In genomic region chr6:70566751-70567382, GRCh38 we compare ENCODE assay signal across 8 cellular contexts. TPM values are rescaled to one million over a fixed set of nuclear protein-coding genes. Genes with fewer than 3 reads are reported as not detected.
DNase-seq lines count a peak whose midpoint lies in the region; ATAC-seq, FAIRE-seq and TF ChIP-seq lines count a peak whose summit lies in the region.

Gene SDHAF4 (plus strand): TSS chr6:70566930. CDS start chr6:70566941, 11 bp downstream.

- H3K36me3 Mint-ChIP-seq in CD14-positive monocyte, result peaks cover 0 to 2% of the 10 kb centered on the region in 2 donors
- H3K36me3 Mint-ChIP-seq in dendritic cell treated with granulocyte-macrophage colony-stimulating factor and Interleukin-4, amounts not matched to agents 40 ng/mL and 50 ng/mL, for 4 days (ENCODE audit: low read depth), result no peaks in the 10 kb centered on the region

- POLR2A ChIA-PET in HepG2 (lab: Yijun Ruan, JAX), result interaction anchor here (1.1 to 2.4 kb wide), 6 partner anchors 9 to 154 kb away, joined by 3 to 13 read pairs (median 8); partner anchors contain the start of genes FAM135A and SMAP1

- peak within 1 kb of the TSS in 6 of 7 donors; percentile 68 to 88 (median 78) for H3K27ac Mint-ChIP-seq in CD14-positive monocyte
- peak within 1 kb of the TSS; percentile 81 for H3K27ac Mint-ChIP-seq in dendritic cell treated with granulocyte-macrophage colony-stimulating factor and Interleukin-4, amounts not matched to agents 40 ng/mL and 50 ng/mL, for 4 days

- TF ChIP-seq RAD21 in HepG2 (CRISPR knock-in tag; IDR thresholded peaks at IDR 0.05), result peak; percentile 49; the same call in 1 of the 2 replicates

- H3K4me2 ChIP-seq in HepG2 (ENCODE audit: low read depth, low read length), result peak within 1 kb of the TSS; percentile 92

- no peaks in the 10 kb centered on the region for H3K9me3 Mint-ChIP-seq in CD14-positive monocyte
- no peaks in the 10 kb centered on the region for H3K9me3 Mint-ChIP-seq in dendritic cell treated with granulocyte-macrophage colony-stimulating factor and Interleukin-4, amounts not matched to agents 40 ng/mL and 50 ng/mL, for 4 days

- H3K36me3 ChIP-seq in HepG2 (replicated peaks in 1 of 2; ENCODE audit: control insufficient read depth in 1 of 2, insufficient read depth in 2 of 2, low read length in 2 of 2), result 0 out of 5 replicates have a peak, but pooled peaks cover 0 to 3% of the 10 kb centered on the region in 2 experiments

- intact Hi-C loops in CD14-positive monocyte (cut with micrococcal nuclease), result no loop called here
- intact Hi-C loops in dendritic cell treated with granulocyte-macrophage colony-stimulating factor and Interleukin-4, amounts not matched to agents 40 ng/mL and 50 ng/mL, for 4 days (cut with micrococcal nuclease), result loop anchor here (5.0 to 10.0 kb wide), 2 partner anchors 100 to 152 kb away; partner anchors contain the start of genes FAM135A and SMAP1
- intact Hi-C loops in HepG2 (cut with micrococcal nuclease; ENCODE audit: unreplicated experiment), result loop anchor here (5.0 kb wide), 1 partner anchor 100 kb away; the partner anchor contains the start of gene SMAP1

- peaks cover 12% of the 10 kb centered on the region for H3K4me1 Mint-ChIP-seq in CD14-positive monocyte
- peaks cover 5% of the 10 kb centered on the region for H3K4me1 Mint-ChIP-seq in dendritic cell treated with granulocyte-macrophage colony-stimulating factor and Interleukin-4, amounts not matched to agents 40 ng/mL and 50 ng/mL, for 4 days (ENCODE audit: low read depth)

- in situ Hi-C loops in HepG2 (cut with HindIII; ENCODE audit: extremely low pct_ligation_motif_present, low pct_unique_long_range_greater_than_20kb), result no loop called here

- ATAC-seq in GM19372 (IDR thresholded peaks at IDR 0.05; ENCODE audit: low read depth, unreplicated experiment) (peak; percentile 99), HG03521 (IDR thresholded peaks at IDR 0.05; ENCODE audit: unreplicated experiment) (peak; percentile 99), HepG2 (peak; percentile 98)

- peak within 1 kb of the TSS; percentile 69 to 84 (median 83) for H3K4me3 ChIP-seq in HepG2 (replicated peaks in 1 of 3; ENCODE audit: insufficient read depth in 1 of 3, low read depth in 2 of 3, low read length in 3 of 3)

- H3K4me1 ChIP-seq in HepG2 (ENCODE audit: insufficient read depth, low read length), result peaks cover 35% of the 10 kb centered on the region

- H3K9ac ChIP-seq in HepG2 (ENCODE audit: insufficient read depth, low read depth, low read length), result peak within 1 kb of the TSS; percentile 89

- H3K27ac ChIP-seq in HepG2 (ENCODE audit: extremely low read length, insufficient read depth, low read length), result peak within 1 kb of the TSS; percentile 80

- DNase-seq in CD14-positive monocyte (ENCODE audit: low spot score) (peak; percentile 92), NCI-H69 (lab: John Stamatoyannopoulos, UW) (peak; percentile 95), HepG2 (ENCODE audit: low spot score) (peak; percentile 86)
- DNase-seq in activated CD4-positive, alpha-beta T cell treated with anti-CD3 and anti-CD28 coated beads, Interleukin-2, amount 50 U/mL, for 24 hours (ENCODE audit: low read depth in 1 of 2, low spot score in 1 of 2), result peak; percentile 91 to 92
- DNase-seq in stimulated activated CD4-positive, alpha-beta T cell treated with anti-CD3 and anti-CD28 coated beads, Interleukin-2, amount 100 ng/mL, for 48 hours, result peak; percentile 91 to 94

- BruUV-seq in HepG2 (replicated peaks; lab: Mats Ljungman, UMichigan), result TSS peak; percentile 64

- peaks cover 4% of the 10 kb centered on the region for H3K79me2 ChIP-seq in HepG2 (ENCODE audit: insufficient read depth, low read length)

- CTCF ChIA-PET in HepG2 (lab: Yijun Ruan, JAX; ENCODE audit: low intra/inter-chr PET ratio, low total read pairs), result no interaction called here

- H3K27me3 Mint-ChIP-seq in CD14-positive monocyte (ENCODE audit: low read depth in 3 of 3), result peaks cover 0 to 3% (median 0%) of the 10 kb centered on the region in 3 donors
- H3K27me3 Mint-ChIP-seq in dendritic cell treated with granulocyte-macrophage colony-stimulating factor and Interleukin-4, amounts not matched to agents 40 ng/mL and 50 ng/mL, for 4 days, result no peaks in the 10 kb centered on the region

- H2AFZ ChIP-seq in HepG2 (ENCODE audit: low read length), result peak within 1 kb of the TSS; percentile 98

- peak within 1 kb of the TSS; percentile 80 to 90 for H3K4me3 Mint-ChIP-seq in CD14-positive monocyte
- H3K4me3 Mint-ChIP-seq in dendritic cell treated with granulocyte-macrophage colony-stimulating factor and Interleukin-4, amounts not matched to agents 40 ng/mL and 50 ng/mL, for 4 days, result peak within 1 kb of the TSS; percentile 76

- 0% methylated on average over 15 of the region's 49 CpGs for WGBS in HepG2 (ENCODE audit: low lambda C conversion rate)

- H4K20me1 ChIP-seq in HepG2 (ENCODE audit: insufficient read depth, low read length), result no peaks in the 10 kb centered on the region

- no peak for FAIRE-seq in HepG2 (lab: Jason Lieb, UNC)

- H3K27me3 ChIP-seq in HepG2 (ENCODE audit: control insufficient read depth in 1 of 2, insufficient read depth in 2 of 2, low read length in 2 of 2), result no peaks in the 10 kb centered on the region

- no peaks in the 10 kb centered on the region for H3K9me3 ChIP-seq in HepG2 (ENCODE audit: low read length)

- TF ChIP-seq CTCF in CD14-positive monocyte (IDR thresholded peaks at IDR 0.05) (no peak), HepG2 (CRISPR knock-in tag; IDR thresholded peaks at IDR 0.05) (peak; percentile 28; the same call in 1 of the 2 replicates)

- TF ChIP-seq POLR2A in HepG2 (IDR thresholded peaks at IDR 0.05; ENCODE audit: insufficient read depth in 1 of 2, low read depth in 2 of 2, low read length in 2 of 2), result peak; percentile 83 to 97

- TF ChIP-seq EP300 in HepG2 (IDR thresholded peaks at IDR 0.05; ENCODE audit: low read depth in 2 of 2, low read length in 2 of 2) (no peak), HepG2 (CRISPR knock-in tag; IDR thresholded peaks at IDR 0.05; ENCODE audit: borderline replicate concordance) (no peak)

TF ChIP-seq in HepG2, 621 proteins besides CTCF, POLR2A, EP300 and RAD21 (continues in another document):
- peak; percentile 39; the same call in 1 of the 2 replicates for TF ChIP-seq PRDM10 (CRISPR knock-in tag; IDR thresholded peaks at IDR 0.05; ENCODE audit: low read depth)

RNA-seq across cellular contexts. Expression of gene SDHAF4, which starts in this region (rescaled TPM):
- 1 to 10 TPM; 7.4 to 8.3 TPM for polyA plus RNA-seq in CD14-positive monocyte
- 7.1 and 7.5 TPM in 2 replicates for total RNA-seq in HepG2 (2016; rRNA removed; fragmentation: Illumina TruSeq; extraction: Trizol)
- total RNA-seq in HepG2 (2016; cell fraction: cytosol; rRNA removed; fragmentation: Illumina TruSeq; extraction: Trizol; ENCODE audit: low read depth), result 3.3 and 3.6 TPM in 2 replicates
- 6.9 and 7.8 TPM in 2 replicates for total RNA-seq in HepG2 (2016; cell fraction: insoluble cytoplasmic fraction; rRNA removed; fragmentation: Illumina TruSeq; extraction: Trizol)
- 6.3 and 6.6 TPM in 2 replicates for total RNA-seq in HepG2 (2016; cell fraction: membrane; rRNA removed; fragmentation: Illumina TruSeq; extraction: Trizol)
- 6.1 and 6.3 TPM in 2 replicates for total RNA-seq in HepG2 (2016; cell fraction: nucleus; rRNA removed; fragmentation: Illumina TruSeq; extraction: Trizol)
- 9.5 and 10.8 TPM in 2 replicates for polyA plus RNA-seq in HepG2 (2011; rRNA removed)
- 5.0 and 5.6 TPM in 2 replicates for polyA plus RNA-seq in HepG2 (2011; cell fraction: cytosol; rRNA removed)
- polyA plus RNA-seq in HepG2 (2011; cell fraction: nucleus; rRNA removed), result 3.1 and 3.5 TPM in 2 replicates
- 8.4 and 14.7 TPM in 2 replicates for polyA plus RNA-seq in HepG2 (2012)
- 1.7 and 3.2 TPM in 2 replicates for polyA plus RNA-seq in HepG2 (2016; cell fraction: cytosol; fragmentation: Illumina TruSeq; extraction: Trizol; ENCODE audit: low read depth)
- 7.0 and 8.4 TPM in 2 replicates for polyA plus RNA-seq in HepG2 (2016; cell fraction: insoluble cytoplasmic fraction; fragmentation: Illumina TruSeq; extraction: Trizol; ENCODE audit: low read depth)
- polyA plus RNA-seq in HepG2 (2016; cell fraction: membrane; fragmentation: Illumina TruSeq; extraction: Trizol; ENCODE audit: low read depth), result 4.1 TPM in 2 replicates
- 6.6 and 9.4 TPM in 2 replicates for polyA plus RNA-seq in HepG2 (2016; cell fraction: nucleus; fragmentation: Illumina TruSeq; extraction: Trizol; ENCODE audit: insufficient read depth, low read depth)
- 1.0 and 1.9 TPM in 2 replicates for polyA minus RNA-seq in HepG2 (2011; rRNA and poly(A)+ RNA removed; ENCODE audit: low replicate concordance)
- 4.4 and 4.7 TPM in 2 replicates for polyA minus RNA-seq in HepG2 (2011; cell fraction: cytosol; rRNA and poly(A)+ RNA removed)
- 7.7 and 19.6 TPM in 2 replicates for polyA minus RNA-seq in HepG2 (2011; cell fraction: nucleus; rRNA and poly(A)+ RNA removed)

Comparison
In these comparisons a context has a peak if more than half of its experiments do, and no peak if none do; other contexts are left out.
1. Peak in every context shown above with its lines: DNase-seq, ATAC-seq, H3K4me3 ChIP-seq and H3K27ac ChIP-seq.
2. intact Hi-C loops: an anchor here in dendritic cell treated with granulocyte-macrophage colony-stimulating factor and Interleukin-4, amounts not matched to agents 40 ng/mL and 50 ng/mL, for 4 days (5.0 to 10.0 kb wide) and HepG2 (5.0 kb wide); none called in CD14-positive monocyte.